In the genomic region with DNA sequence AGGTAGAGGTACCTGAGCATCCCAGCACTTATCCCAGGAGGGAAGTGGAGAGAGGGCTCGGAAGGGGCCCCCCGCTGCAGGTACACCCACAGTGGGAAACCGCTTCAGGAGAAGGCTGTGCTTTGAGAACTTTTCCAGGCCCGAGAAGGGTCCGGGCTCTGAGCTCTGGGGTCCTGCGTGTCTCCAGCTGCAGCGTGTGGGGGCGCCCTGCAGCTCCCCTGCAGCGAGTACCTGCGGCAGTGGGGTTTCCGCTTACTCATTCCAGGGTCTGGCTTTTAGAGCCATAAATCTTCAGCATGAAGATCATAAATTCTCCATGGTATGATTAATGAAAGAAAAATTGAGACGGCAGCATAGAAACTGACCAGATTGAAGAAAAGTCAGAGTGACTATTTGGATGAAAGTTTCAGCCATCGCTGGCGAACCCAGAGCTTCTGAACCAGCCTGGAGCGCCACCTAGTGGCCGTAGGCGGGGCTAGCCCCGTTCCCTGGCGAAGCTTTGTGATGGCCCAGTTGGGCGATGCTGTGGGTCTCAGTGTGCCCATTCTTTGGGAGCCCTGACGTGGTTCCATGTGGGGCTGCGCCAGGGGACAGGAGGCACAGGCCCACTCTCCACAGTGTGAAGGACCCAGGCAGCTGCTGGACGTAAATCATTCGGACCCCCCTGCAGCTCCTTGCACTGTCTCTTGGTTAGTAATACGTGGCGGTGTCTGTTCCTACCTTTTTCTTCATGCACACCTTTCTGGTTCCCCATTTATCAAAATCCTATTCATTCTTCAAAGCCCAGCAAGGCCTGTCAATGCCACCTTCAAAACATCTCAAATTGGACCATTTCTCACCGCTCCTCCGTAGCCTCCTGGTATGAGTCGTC, we compare ENCODE assay signal across 8 cellular contexts.
DNase-seq lines count a peak whose midpoint lies in the region; ATAC-seq and TF ChIP-seq lines count a peak whose summit lies in the region.

No MANE protein-coding gene starts in this region.

- 49 to 53% (median 49%) methylated on average over 26 to 29 of the region's 29 CpGs for WGBS in adrenal gland, 4 donors

- ATAC-seq in T-helper 17 cell (peak; percentile 76), sciatic nerve (peak; percentile 77), HG03439 (IDR thresholded peaks at IDR 0.05; ENCODE audit: unreplicated experiment) (no peak)

- DNase-seq in DMS 273 (lab: John Stamatoyannopoulos, UW; ENCODE audit: unreplicated experiment) = peak; percentile 82
- DNase-seq in DMS 273 treated with DMSO at 0.1 percent for 48 hours (lab: John Stamatoyannopoulos, UW) = no peak
- peak; percentile 59 for DNase-seq in M059J (ENCODE audit: low read depth)
- DNase-seq in T-helper 17 cell = peak; percentile 35 to 67 (median 57)
- peak; percentile 51 to 90 (median 77) for DNase-seq in adrenal gland
- DNase-seq in right atrium auricular region (ENCODE audit: low spot score) = no peak
- DNase-seq in sciatic nerve (ENCODE audit: low spot score) = peak; percentile 90

- H3K27ac Mint-ChIP-seq in T-helper 17 cell = no peak overlapping the region

- H3K4me1 ChIP-seq in adrenal gland (replicated peaks in 1 of 2) = no peaks in the 10 kb centered on the region
- peaks cover 0 to 32% of the 10 kb centered on the region in 2 donors for H3K4me1 ChIP-seq in right atrium auricular region

- H3K4me3 Mint-ChIP-seq in T-helper 17 cell = no peak overlapping the region

- H3K27ac ChIP-seq in adrenal gland (no peak overlapping the region), right atrium auricular region (peak overlapping the region; percentile 78 to 79)

- peaks cover 14% of the 10 kb centered on the region for H3K4me1 Mint-ChIP-seq in T-helper 17 cell

- H3K9me3 ChIP-seq in T-helper 17 cell (ENCODE audit: control insufficient read depth, low read length, poor library complexity, severe bottlenecking) = no peaks in the 10 kb centered on the region
- H3K9me3 ChIP-seq in adrenal gland (replicated peaks in 1 of 3) = no peaks in the 10 kb centered on the region
- H3K9me3 ChIP-seq in right atrium auricular region = no peaks in the 10 kb centered on the region

- H3K36me3 ChIP-seq in adrenal gland (replicated peaks in 1 of 2) (no peaks in the 10 kb centered on the region), right atrium auricular region (no peaks in the 10 kb centered on the region)

- no peaks in the 10 kb centered on the region for H3K27me3 ChIP-seq in adrenal gland
- no peaks in the 10 kb centered on the region for H3K27me3 ChIP-seq in right atrium auricular region

- H3K4me3 ChIP-seq in adrenal gland = no peak overlapping the region
- H3K4me3 ChIP-seq in right atrium auricular region = no peak overlapping the region

- intact Hi-C loops in adrenal gland (cut with DNase I) (loop anchor here (1.0 to 5.0 kb wide), 5 partner anchors 68 to 208 kb away; no protein-coding TSS in a partner anchor), sciatic nerve (cut with DNase I) (loop anchor here (2.0 kb wide), 2 partner anchors 73 to 139 kb away; no protein-coding TSS in a partner anchor)

- peaks cover 64% of the 10 kb centered on the region for H3K27me3 Mint-ChIP-seq in T-helper 17 cell

- no peak for TF ChIP-seq POLR2A in adrenal gland (IDR thresholded peaks at IDR 0.05)

- TF ChIP-seq CTCF in adrenal gland (IDR thresholded peaks at IDR 0.05) (peak; percentile 88 to 98 (median 94)), right atrium auricular region (IDR thresholded peaks at IDR 0.05) (peak; percentile 98 to 99)

- no peaks in the 10 kb centered on the region for H3K36me3 Mint-ChIP-seq in T-helper 17 cell (ENCODE audit: low read depth)

Comparison
In these comparisons a context has a peak if more than half of its experiments do, and no peak if none do; other contexts are left out.
1. DNase-seq: peak in DMS 273 (single experiment), M059J (single experiment), T-helper 17 cell (3 of 3), adrenal gland (7 of 7) and sciatic nerve (single experiment); none in DMS 273 treated with DMSO at 0.1 percent for 48 hours (single experiment) and right atrium auricular region (single experiment).
2. H3K27ac ChIP-seq: peak in right atrium auricular region (2 of 2); none in adrenal gland (0 of 5).